18 cellular contexts compared by ENCODE assay signal in the genomic region with DNA sequence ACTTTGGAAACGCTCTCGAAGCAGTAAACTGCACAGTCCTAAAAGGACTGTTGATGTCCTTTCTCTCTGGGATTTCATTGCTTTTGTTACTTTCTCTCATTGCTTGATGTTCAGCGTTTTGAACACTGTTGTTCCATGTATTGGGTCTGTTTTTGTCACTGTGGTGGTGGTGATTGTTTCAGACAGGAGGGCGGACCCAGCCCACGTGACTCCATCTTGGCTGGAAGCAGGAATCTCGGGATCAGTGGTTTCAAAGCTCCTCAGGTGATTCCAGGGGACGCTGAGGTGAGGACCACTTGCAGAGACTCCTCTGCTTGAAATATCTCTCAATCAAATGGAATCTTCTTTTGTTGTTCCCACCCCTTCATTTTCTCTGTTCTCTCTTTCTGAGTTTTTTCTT. TPM values are rescaled to one million over a fixed set of nuclear protein-coding genes. Genes with fewer than 3 reads are reported as not detected.
A peak's percentile ranks its signal among the peaks of the same experiment; 100 is the strongest.
DNase-seq lines count a peak whose midpoint lies in the region; ATAC-seq and TF ChIP-seq lines count a peak whose summit lies in the region.
"Had no signal": no experiment of that assay in that cellular context is flagged by ENCODE, and none has a peak within 500 bp of the region (broad histone marks: within the 10 kb centered on the region; RNA-seq: fewer than 3 reads in every experiment).

No MANE protein-coding gene starts in this region.

- H4K12ac ChIP-seq in trophoblast cell (ENCODE audit: low read depth, low read length), result no peak overlapping the region

- H3K9me3 ChIP-seq in HEK293 (ENCODE audit: control insufficient read depth, insufficient read depth, low read depth, low read length) (no peaks in the 10 kb centered on the region), trophoblast cell (ENCODE audit: insufficient read depth, low read depth, low read length) (no peaks in the 10 kb centered on the region)

- H3K4me3 ChIP-seq in HEK293 (ENCODE audit: low read depth, low read length), result no peak overlapping the region
- H3K4me3 ChIP-seq in trophoblast cell (ENCODE audit: low read depth, low read length), result no peak overlapping the region
- H3K4me3 ChIP-seq: GM23248, PC-9 had no signal

- POLR2A ChIA-PET in HEK293 (lab: Yijun Ruan, JAX), result interaction anchor here (1.3 kb wide), 1 partner anchor 63 kb away, joined by 4 read pairs; a partner anchor contains a TSS

- TF ChIP-seq CTCF in C4-2B (conservative IDR thresholded peaks at IDR 0.05) (no peak), HEK293 (tag by site-specific recombination; IDR thresholded peaks at IDR 0.05) (no peak), VCaP (conservative IDR thresholded peaks at IDR 0.05) (no peak)

- WGBS in trophoblast cell (ENCODE audit: extremely low coverage, insufficient coverage, insufficient read length), result no CpG with 5 or more reads among the region's 7 CpGs

- CTCF ChIA-PET in HEK293 (lab: Yijun Ruan, JAX), result interaction anchor here (0.7 to 1.4 kb wide), 8 partner anchors 14 to 613 kb away, joined by 3 to 8 read pairs (median 4); no protein-coding TSS in a partner anchor

- no peaks in the 10 kb centered on the region for H3K79me2 ChIP-seq in trophoblast cell (ENCODE audit: control insufficient read depth, insufficient read depth, low read length, poor library complexity)

- H3K18ac ChIP-seq in trophoblast cell (ENCODE audit: low read length), result no peak overlapping the region

- ATAC-seq in HG02571 (IDR thresholded peaks at IDR 0.05; ENCODE audit: unreplicated experiment) (no peak), HG02938 (IDR thresholded peaks at IDR 0.05; ENCODE audit: unreplicated experiment) (no peak)

- H2AFZ ChIP-seq in trophoblast cell (ENCODE audit: insufficient read depth, low read length, poor library complexity), result peak overlapping the region; percentile 35
- H2AFZ ChIP-seq: GM23248, PC-9 had no signal

- H2BK12ac ChIP-seq in trophoblast cell (ENCODE audit: low read length), result no peak overlapping the region

- no peaks in the 10 kb centered on the region for H3K27me3 ChIP-seq in trophoblast cell (ENCODE audit: insufficient read depth, low read length)

- no peak overlapping the region for H3K9ac ChIP-seq in trophoblast cell (ENCODE audit: low read length)
- H3K9ac ChIP-seq: GM23248 had no signal

- H3K23ac ChIP-seq in trophoblast cell (ENCODE audit: low read length), result no peak overlapping the region

- H4K91ac ChIP-seq in trophoblast cell (ENCODE audit: low read depth, low read length), result no peak overlapping the region

- no peaks in the 10 kb centered on the region for H3K4me1 ChIP-seq in HEK293 (ENCODE audit: control insufficient read depth, insufficient read depth, low read length)
- no peaks in the 10 kb centered on the region for H3K4me1 ChIP-seq in trophoblast cell (ENCODE audit: control insufficient read depth in 1 of 2, insufficient read depth in 2 of 2, low read length in 2 of 2)

- H3K14ac ChIP-seq in trophoblast cell (ENCODE audit: low read length), result no peak overlapping the region

- no peak overlapping the region for H2AK5ac ChIP-seq in trophoblast cell (ENCODE audit: low read length)

- H3K27ac ChIP-seq in C4-2B (peak overlapping the region; percentile 11; the same call in 1 of the 2 replicates), HEK293 (ENCODE audit: extremely low read depth, low read depth, low read length) (no peak overlapping the region), VCaP (peak overlapping the region; percentile 58), trophoblast cell (ENCODE audit: low read depth, low read length) (no peak overlapping the region)
- H3K27ac ChIP-seq: GM23248, HL-60, PC-9 had no signal

- no peak overlapping the region for H2BK5ac ChIP-seq in trophoblast cell (ENCODE audit: low read depth, low read length, poor library complexity)

- no peak overlapping the region for H2BK120ac ChIP-seq in trophoblast cell (ENCODE audit: insufficient read depth, low read length, poor library complexity)

- H3K79me1 ChIP-seq in trophoblast cell (ENCODE audit: low read length), result no peaks in the 10 kb centered on the region

- H3K4me2 ChIP-seq in trophoblast cell (ENCODE audit: low read length), result no peak overlapping the region
- H3K4me2 ChIP-seq: PC-9 had no signal

- H4K8ac ChIP-seq in trophoblast cell (ENCODE audit: low read depth, low read length), result no peak overlapping the region

- no peaks in the 10 kb centered on the region for H3K36me3 ChIP-seq in HEK293 (ENCODE audit: control insufficient read depth in 2 of 2, insufficient read depth in 1 of 2, low read length in 2 of 2)
- no peaks in the 10 kb centered on the region for H3K36me3 ChIP-seq in trophoblast cell (ENCODE audit: control insufficient read depth in 1 of 2, insufficient read depth in 2 of 2, low read length in 2 of 2)

- H3K4ac ChIP-seq in trophoblast cell (ENCODE audit: low read depth, low read length), result no peak overlapping the region

- DNase-seq in trophoblast cell (no peak), NCI-H2081 treated with DMSO at 0.1 percent for 48 hours (lab: John Stamatoyannopoulos, UW) (no peak)
- DNase-seq: GDM1, GM23248, MV-4-11, NCI-H1417, NCI-H1930, NCI-H345, NCI-H524 treated with DMSO at 0.1 percent for 48 hours, PC-9 had no signal

TF ChIP-seq in HEK293, 187 proteins besides CTCF, POLR2A, EP300 and RAD21:
- no peak for TF ChIP-seq ZNF585B (tag by site-specific recombination; IDR thresholded peaks at IDR 0.05)
- TF ChIP-seq GLI2 (tag by site-specific recombination; IDR thresholded peaks at IDR 0.05; ENCODE audit: borderline replicate concordance, low read depth), result no peak
- TF ChIP-seq YY2 (tag by site-specific recombination; IDR thresholded peaks at IDR 0.05), result no peak
- no peak for TF ChIP-seq SCRT2 (tag by site-specific recombination; IDR thresholded peaks at IDR 0.05)
- TF ChIP-seq PRDM1 (tag by site-specific recombination; IDR thresholded peaks at IDR 0.05), result 0 out of 2 replicates have a peak, but pooled peaks have one; percentile 17
- TF ChIP-seq, protein P1, sequence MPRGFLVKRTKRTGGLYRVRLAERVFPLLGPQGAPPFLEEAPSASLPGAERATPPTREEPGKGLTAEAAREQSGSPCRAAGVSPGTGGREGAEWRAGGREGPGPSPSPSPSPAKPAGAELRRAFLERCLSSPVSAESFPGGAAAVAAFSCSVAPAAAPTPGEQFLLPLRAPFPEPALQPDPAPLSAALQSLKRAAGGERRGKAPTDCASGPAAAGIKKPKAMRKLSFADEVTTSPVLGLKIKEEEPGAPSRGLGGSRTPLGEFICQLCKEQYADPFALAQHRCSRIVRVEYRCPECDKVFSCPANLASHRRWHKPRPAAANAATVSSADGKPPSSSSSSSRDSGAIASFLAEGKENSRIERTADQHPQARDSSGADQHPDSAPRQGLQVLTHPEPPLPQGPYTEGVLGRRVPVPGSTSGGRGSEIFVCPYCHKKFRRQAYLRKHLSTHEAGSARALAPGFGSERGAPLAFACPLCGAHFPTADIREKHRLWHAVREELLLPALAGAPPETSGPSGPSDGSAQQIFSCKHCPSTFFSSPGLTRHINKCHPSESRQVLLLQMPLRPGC (tag by site-specific recombination; IDR thresholded peaks at IDR 0.05), result no peak
- TF ChIP-seq GFI1B (tag by site-specific recombination; IDR thresholded peaks at IDR 0.05), result no peak
- TF ChIP-seq ZNF560 (tag by site-specific recombination; IDR thresholded peaks at IDR 0.05; ENCODE audit: borderline replicate concordance), result no peak
TF ChIP-seq in HEK293: peak in this region for 1.

RNA-seq across cellular contexts. Expression of a gene that starts 18.3 kb away (rescaled TPM):
- polyA plus RNA-seq in trophoblast cell (2013), result 0.05 and 0.06 TPM in 2 replicates
- polyA plus RNA-seq: GM23248 had no signal

RNA-seq across cellular contexts. Expression of a gene that starts 48.5 kb away (rescaled TPM):
- 258 and 266 TPM in 2 replicates for polyA plus RNA-seq in trophoblast cell (2013)
- polyA plus RNA-seq: IgD-negative memory B cell had no signal

RNA-seq across cellular contexts. Expression of a gene that starts 50.6 kb away (rescaled TPM):
- 0.01 and 0.05 TPM in 2 replicates for polyA plus RNA-seq in trophoblast cell (2013)
- polyA plus RNA-seq: CD14-positive monocyte, GM23248, IgD-negative memory B cell had no signal

Comparison
In these comparisons a context has a peak if more than half of its experiments do, and no peak if none do; other contexts are left out.
1. H3K27ac ChIP-seq: peak in C4-2B (single experiment) and VCaP (single experiment); none in HEK293 (single experiment) and trophoblast cell (single experiment).